In genomic region chr13:32067149-32067961, GRCh38 we compare ENCODE assay signal across 15 cellular contexts. TPM values are rescaled to one million over a fixed set of nuclear protein-coding genes. Genes with fewer than 3 reads are reported as not detected.
A peak's percentile ranks its signal among the peaks of the same experiment; 100 is the strongest.
DNase-seq lines count a peak whose midpoint lies in the region; ATAC-seq, FAIRE-seq and TF ChIP-seq lines count a peak whose summit lies in the region.
"Had no signal": no experiment of that assay in that cellular context is flagged by ENCODE, and none has a peak within 500 bp of the region (broad histone marks: within the 10 kb centered on the region; RNA-seq: fewer than 3 reads in every experiment).

No MANE protein-coding gene starts in this region.

- peaks cover 24% of the 10 kb centered on the region for H3K4me1 Mint-ChIP-seq in T-helper 17 cell
- H3K4me1 Mint-ChIP-seq: CD8-positive, alpha-beta memory T cell had no signal

- H2BK5ac ChIP-seq in trophoblast cell (ENCODE audit: low read depth, low read length, poor library complexity), result no peak overlapping the region

- FAIRE-seq in HepG2 (lab: Jason Lieb, UNC), result no peak
- FAIRE-seq: A549, GM19239, H54 had no signal

- H2BK120ac ChIP-seq in trophoblast cell (ENCODE audit: insufficient read depth, low read length, poor library complexity), result no peak overlapping the region

- H4K8ac ChIP-seq in trophoblast cell (ENCODE audit: low read depth, low read length), result no peak overlapping the region

- H4K91ac ChIP-seq in trophoblast cell (ENCODE audit: low read depth, low read length), result no peak overlapping the region

- peaks cover 7% of the 10 kb centered on the region for H3K36me3 Mint-ChIP-seq in T-helper 17 cell (ENCODE audit: low read depth)
- H3K36me3 Mint-ChIP-seq: CD8-positive, alpha-beta memory T cell had no signal

- H3K9me3 ChIP-seq in T-helper 17 cell (ENCODE audit: control insufficient read depth, low read length, poor library complexity, severe bottlenecking) (no peaks in the 10 kb centered on the region), HepG2 (ENCODE audit: low read length) (no peaks in the 10 kb centered on the region), psoas muscle (no peaks in the 10 kb centered on the region), trophoblast cell (ENCODE audit: insufficient read depth, low read depth, low read length) (no peaks in the 10 kb centered on the region)
- H3K9me3 ChIP-seq: A549, Caco-2 had no signal

- no peak overlapping the region for H3K4me3 ChIP-seq in HepG2 (replicated peaks in 1 of 3; ENCODE audit: insufficient read depth in 1 of 3, low read depth in 2 of 3, low read length in 3 of 3)
- no peak overlapping the region for H3K4me3 ChIP-seq in psoas muscle
- H3K4me3 ChIP-seq in trophoblast cell (ENCODE audit: low read depth, low read length), result no peak overlapping the region
- H3K4me3 ChIP-seq: A549, GM23248 had no signal

- intact Hi-C loops in HepG2 (cut with micrococcal nuclease; ENCODE audit: unreplicated experiment) (no loop called here), psoas muscle (cut with DNase I) (loop anchor here in 1 of 2 donors (10.0 kb wide), 1 partner anchor 47 kb away; no protein-coding TSS in a partner anchor)

- H3K4me2 ChIP-seq in HepG2 (ENCODE audit: low read depth, low read length) (no peak overlapping the region), trophoblast cell (ENCODE audit: low read length) (no peak overlapping the region)
- H3K4me2 ChIP-seq: A549 had no signal

- WGBS in HepG2 (ENCODE audit: low lambda C conversion rate), result 93% methylated on average over 6 of the region's 6 CpGs
- WGBS in psoas muscle, 3 donors, result 69 to 78% (median 74%) methylated on average over 6 of the region's 6 CpGs
- WGBS in trophoblast cell (ENCODE audit: extremely low coverage, insufficient coverage, insufficient read length), result no CpG with 5 or more reads among the region's 6 CpGs

- H3K18ac ChIP-seq in trophoblast cell (ENCODE audit: low read length), result no peak overlapping the region

- H3K4me1 ChIP-seq in HepG2 (ENCODE audit: insufficient read depth, low read length) (peaks cover 54% of the 10 kb centered on the region), psoas muscle (peaks cover 25% of the 10 kb centered on the region), trophoblast cell (ENCODE audit: control insufficient read depth in 1 of 2, insufficient read depth in 2 of 2, low read length in 2 of 2) (no peaks in the 10 kb centered on the region)
- H3K4me1 ChIP-seq: A549 had no signal

- no peak overlapping the region for H3K14ac ChIP-seq in trophoblast cell (ENCODE audit: low read length)

- H3K9ac ChIP-seq in HepG2 (ENCODE audit: insufficient read depth, low read depth, low read length) (no peak overlapping the region), trophoblast cell (ENCODE audit: low read length) (no peak overlapping the region)
- H3K9ac ChIP-seq: GM23248 had no signal

- H2AK5ac ChIP-seq in trophoblast cell (ENCODE audit: low read length), result no peak overlapping the region

- H4K12ac ChIP-seq in trophoblast cell (ENCODE audit: low read depth, low read length), result no peak overlapping the region

- H3K27ac Mint-ChIP-seq in T-helper 17 cell, result peak overlapping the region; percentile 29
- H3K27ac Mint-ChIP-seq: CD8-positive, alpha-beta memory T cell had no signal

- no peaks in the 10 kb centered on the region for H3K27me3 Mint-ChIP-seq in T-helper 17 cell

- no peaks in the 10 kb centered on the region for H4K20me1 ChIP-seq in HepG2 (ENCODE audit: insufficient read depth, low read length)

- H2BK12ac ChIP-seq in trophoblast cell (ENCODE audit: low read length), result no peak overlapping the region

- no peak overlapping the region for H3K4ac ChIP-seq in trophoblast cell (ENCODE audit: low read depth, low read length)

- TF ChIP-seq RAD21 in HepG2 (CRISPR knock-in tag; IDR thresholded peaks at IDR 0.05), result no peak

- TF ChIP-seq EP300 in HepG2 (IDR thresholded peaks at IDR 0.05; ENCODE audit: low read depth in 2 of 2, low read length in 2 of 2), result no peak
- TF ChIP-seq EP300 in HepG2 (CRISPR knock-in tag; IDR thresholded peaks at IDR 0.05; ENCODE audit: borderline replicate concordance), result no peak

- TF ChIP-seq CTCF in HepG2 (CRISPR knock-in tag; IDR thresholded peaks at IDR 0.05) (no peak), psoas muscle (IDR thresholded peaks at IDR 0.05) (no peak)

- no peaks in the 10 kb centered on the region for H3K79me1 ChIP-seq in trophoblast cell (ENCODE audit: low read length)

- no TSS peak for BruUV-seq in HepG2 (replicated peaks; lab: Mats Ljungman, UMichigan)

- H3K36me3 ChIP-seq in HepG2 (replicated peaks in 1 of 2; ENCODE audit: control insufficient read depth in 1 of 2, insufficient read depth in 2 of 2, low read length in 2 of 2) (no peaks in the 10 kb centered on the region), psoas muscle (ENCODE audit: insufficient read depth in 1 of 2, low read depth in 1 of 2) (no peaks in the 10 kb centered on the region), trophoblast cell (ENCODE audit: control insufficient read depth in 1 of 2, insufficient read depth in 2 of 2, low read length in 2 of 2) (no peaks in the 10 kb centered on the region)

- POLR2A ChIA-PET in HepG2 (lab: Yijun Ruan, JAX), result no interaction called here

- H2AFZ ChIP-seq in HepG2 (ENCODE audit: low read length), result no peak overlapping the region
- no peak overlapping the region for H2AFZ ChIP-seq in trophoblast cell (ENCODE audit: insufficient read depth, low read length, poor library complexity)
- H2AFZ ChIP-seq: GM23248 had no signal

- CTCF ChIA-PET in HepG2 (lab: Yijun Ruan, JAX; ENCODE audit: low intra/inter-chr PET ratio, low total read pairs), result no interaction called here

- no peak overlapping the region for H3K23ac ChIP-seq in trophoblast cell (ENCODE audit: low read length)

- no peak for TF ChIP-seq POLR2A in HepG2 (IDR thresholded peaks at IDR 0.05; ENCODE audit: insufficient read depth in 1 of 2, low read depth in 2 of 2, low read length in 2 of 2)

- in situ Hi-C loops in HepG2 (cut with HindIII; ENCODE audit: extremely low pct_ligation_motif_present, low pct_unique_long_range_greater_than_20kb), result no loop called here

- no peak overlapping the region for H3K27ac ChIP-seq in HepG2 (ENCODE audit: extremely low read length, insufficient read depth, low read length)
- H3K27ac ChIP-seq in psoas muscle, result peak overlapping the region; percentile 62
- no peak overlapping the region for H3K27ac ChIP-seq in trophoblast cell (ENCODE audit: low read depth, low read length)
- H3K27ac ChIP-seq: A549, GM23248 had no signal

- no peak overlapping the region for H3K4me3 Mint-ChIP-seq in T-helper 17 cell
- H3K4me3 Mint-ChIP-seq: CD8-positive, alpha-beta memory T cell had no signal

- H3K27me3 ChIP-seq in HepG2 (ENCODE audit: control insufficient read depth in 1 of 2, insufficient read depth in 2 of 2, low read length in 2 of 2), result no peaks in the 10 kb centered on the region
- no peaks in the 10 kb centered on the region for H3K27me3 ChIP-seq in psoas muscle (ENCODE audit: insufficient read depth in 3 of 3, low read length in 2 of 3)
- H3K27me3 ChIP-seq in trophoblast cell (ENCODE audit: insufficient read depth, low read length), result no peaks in the 10 kb centered on the region

- no peak for ATAC-seq in T-helper 17 cell
- ATAC-seq in HepG2, result no peak
- peak in 1 of 4 donors; percentile 12 for ATAC-seq in psoas muscle
- ATAC-seq in HG02840 (IDR thresholded peaks at IDR 0.05; ENCODE audit: low FRiP score, unreplicated experiment), result no peak
- ATAC-seq: A549 had no signal

- DNase-seq in T-helper 17 cell (no peak), HepG2 (ENCODE audit: low spot score) (no peak), psoas muscle (no peak), trophoblast cell (no peak), NCI-H446 (lab: John Stamatoyannopoulos, UW) (no peak), kidney tubule cell (ENCODE audit: low spot score) (no peak)
- DNase-seq: Caco-2; CD8-positive, alpha-beta memory T cell; DND-41; GDM1; GM23248 had no signal

- peaks cover 6% of the 10 kb centered on the region for H3K79me2 ChIP-seq in HepG2 (ENCODE audit: insufficient read depth, low read length)
- H3K79me2 ChIP-seq in trophoblast cell (ENCODE audit: control insufficient read depth, insufficient read depth, low read length, poor library complexity), result no peaks in the 10 kb centered on the region

TF ChIP-seq in HepG2, 621 proteins besides CTCF, POLR2A, EP300 and RAD21 (continues in another document):
- TF ChIP-seq SNAPC2 (CRISPR knock-in tag; IDR thresholded peaks at IDR 0.05) (no peak), ZNF546 (CRISPR knock-in tag; conservative IDR thresholded peaks at IDR 0.05) (no peak)

RNA-seq across cellular contexts. Expression of gene FRY, which starts 35.8 kb away (rescaled TPM):
- total RNA-seq in T-helper 17 cell (10 to 100 TPM; 46.3 to 68.8 TPM), HepG2 (2016; rRNA removed; fragmentation: Illumina TruSeq; extraction: Trizol) (8.2 and 14.8 TPM in 2 replicates), psoas muscle (10 to 100 TPM; 24.0 to 56.9 (median 36.7) TPM)
- 0.79 and 2.0 TPM in 2 replicates for total RNA-seq in HepG2 (2016; cell fraction: cytosol; rRNA removed; fragmentation: Illumina TruSeq; extraction: Trizol; ENCODE audit: low read depth)
- total RNA-seq in HepG2 (2016; cell fraction: insoluble cytoplasmic fraction; rRNA removed; fragmentation: Illumina TruSeq; extraction: Trizol), result 8.5 and 12.8 TPM in 2 replicates
- total RNA-seq in HepG2 (2016; cell fraction: membrane; rRNA removed; fragmentation: Illumina TruSeq; extraction: Trizol), result 3.9 and 4.5 TPM in 2 replicates
- 17.8 and 23.0 TPM in 2 replicates for total RNA-seq in HepG2 (2016; cell fraction: nucleus; rRNA removed; fragmentation: Illumina TruSeq; extraction: Trizol)
- polyA plus RNA-seq in HepG2 (2011; rRNA removed) (13.1 and 14.6 TPM in 2 replicates), psoas muscle (10 to 100 TPM in 1 of 3 donors, 1 to 10 TPM in 2; 7.1 to 12.0 (median 9.1) TPM)
- polyA plus RNA-seq in HepG2 (2011; cell fraction: cytosol; rRNA removed), result 9.9 and 10.4 TPM in 2 replicates
- polyA plus RNA-seq in HepG2 (2011; cell fraction: nucleus; rRNA removed), result 29.4 and 34.8 TPM in 2 replicates
- polyA plus RNA-seq in HepG2 (2012), result 9.7 and 12.6 TPM in 2 replicates
- 0.15 and 0.58 TPM in 2 replicates for polyA plus RNA-seq in HepG2 (2016; cell fraction: cytosol; fragmentation: Illumina TruSeq; extraction: Trizol; ENCODE audit: low read depth)
- 5.1 and 9.9 TPM in 2 replicates for polyA plus RNA-seq in HepG2 (2016; cell fraction: insoluble cytoplasmic fraction; fragmentation: Illumina TruSeq; extraction: Trizol; ENCODE audit: low read depth)
- 0.74 and 1.2 TPM in 2 replicates for polyA plus RNA-seq in HepG2 (2016; cell fraction: membrane; fragmentation: Illumina TruSeq; extraction: Trizol; ENCODE audit: low read depth)
- polyA plus RNA-seq in HepG2 (2016; cell fraction: nucleus; fragmentation: Illumina TruSeq; extraction: Trizol; ENCODE audit: insufficient read depth, low read depth), result 12.9 and 13.2 TPM in 2 replicates
- 0.94 and 34.8 TPM in 2 replicates for polyA minus RNA-seq in HepG2 (2011; rRNA and poly(A)+ RNA removed; ENCODE audit: low replicate concordance)
- 19.9 and 22.5 TPM in 2 replicates for polyA minus RNA-seq in HepG2 (2011; cell fraction: cytosol; rRNA and poly(A)+ RNA removed)
- polyA minus RNA-seq in HepG2 (2011; cell fraction: nucleus; rRNA and poly(A)+ RNA removed), result 96.2 and 115 TPM in 2 replicates
- polyA plus RNA-seq in trophoblast cell (2013), result 0.33 TPM in 2 replicates
